37 cellular contexts compared by ENCODE assay signal in genomic region chr7:103983201-103983977, GRCh38. TPM values are rescaled to one million over a fixed set of nuclear protein-coding genes. Genes with fewer than 3 reads are reported as not detected.
"Had no signal": no experiment of that assay in that cellular context is flagged by ENCODE, and none has a peak within 500 bp of the region (broad histone marks: within the 10 kb centered on the region; RNA-seq: fewer than 3 reads in every experiment).

No MANE protein-coding gene starts in this region.

- H3K4me1 ChIP-seq: adrenal gland, body of pancreas, breast epithelium had no signal

- H3K9me3 ChIP-seq: adrenal gland, body of pancreas, breast epithelium had no signal

- H3K27me3 ChIP-seq: body of pancreas, brain microvascular endothelial cell had no signal

- DNase-seq: activated B cell treated with CpG ODN at 0.5 μM for 24 hours; activated CD4-positive, alpha-beta memory T cell treated with anti-CD3 and anti-CD28 coated beads for 36 hours; activated CD4-positive, alpha-beta T cell treated with anti-CD3 and anti-CD28 coated beads for 4 hours; activated CD4-positive, alpha-beta T cell treated with anti-CD3 and anti-CD28 coated beads, Interleukin-2, amount 10 ng/mL, durations not matched to agents 24 days and 14 days; activated CD4-positive, alpha-beta T cell treated with anti-CD3 and anti-CD28 coated beads, Interleukin-2, amount 50 U/mL, for 1 hour; activated CD4-positive, alpha-beta T cell treated with anti-CD3 and anti-CD28 coated beads, Interleukin-2, amount 50 U/mL, for 4 hours; activated CD4-positive, CD25-positive, alpha-beta regulatory T cell treated with anti-CD3 and anti-CD28 coated beads, Interleukin-2, amount 50 U/mL, for 72 hours; activated CD8-positive, alpha-beta memory T cell treated with anti-CD3 and anti-CD28 coated beads, Interleukin-2, amount 50 U/mL, for 4 hours; activated CD8-positive, alpha-beta T cell treated with anti-CD3 and anti-CD28 coated beads for 36 hours; activated effector memory CD4-positive, alpha-beta T cell treated with anti-CD3 and anti-CD28 coated beads, Interleukin-2, amount 50 U/mL, for 16 hours; activated gamma-delta T cell treated with Interleukin-2 at 50 U/mL for 16 hours; activated naive CD4-positive, alpha-beta T cell; activated naive CD4-positive, alpha-beta T cell treated with anti-CD3 and anti-CD28 coated beads for 36 hours; activated naive CD4-positive, alpha-beta T cell treated with anti-CD3 and anti-CD28 coated beads, Interleukin-2, amount 50 U/mL, for 16 hours; activated naive CD8-positive, alpha-beta T cell treated with anti-CD3 and anti-CD28 coated beads for 36 hours; activated T-cell treated with anti-CD3 and anti-CD28 coated beads for 4 hours; activated T-cell treated with anti-CD3 and anti-CD28 coated beads, Interleukin-2, amount 50 U/mL, for 1 hour; activated T-cell treated with anti-CD3 and anti-CD28 coated beads, Interleukin-2, amount 50 U/mL, for 4 hours; activated T-cell treated with anti-CD3 and anti-CD28 coated beads, Interleukin-2, amount 50 U/mL, for 72 hours; adrenal gland; amniotic stem cell; aorta; body of pancreas; brain microvascular endothelial cell; central memory CD4-positive, alpha-beta T cell; cerebellar nuclear complex; T-helper 1 cell; T-helper 2 cell; T-helper 9 cell had no signal

- H3K36me3 ChIP-seq: adrenal gland, brain microvascular endothelial cell, breast epithelium had no signal

- ATAC-seq: activated CD8-positive, alpha-beta T cell treated with anti-CD3 and anti-CD28 coated beads for 36 hours; activated naive CD4-positive, alpha-beta T cell treated with anti-CD3 and anti-CD28 coated beads, Interleukin-2, amount 50 U/mL, for 72 hours; activated T-cell treated with anti-CD3 and anti-CD28 coated beads, Interleukin-2, amount 50 U/mL, for 4 hours; activated T-cell treated with anti-CD3 and anti-CD28 coated beads, Interleukin-2, amount 50 U/mL, for 72 hours; activated T-helper 17 cell treated with anti-CD3 and anti-CD28 coated beads, Interleukin-2, amount 50 U/mL, for 72 hours; body of pancreas had no signal

- H3K27ac ChIP-seq: adrenal gland, body of pancreas, brain microvascular endothelial cell, breast epithelium, VCaP had no signal

- H3K4me3 ChIP-seq: adrenal gland, body of pancreas, breast epithelium had no signal

- FAIRE-seq: astrocyte, TTC549 had no signal

RNA-seq across cellular contexts. Expression of gene RELN, which starts 6.1 kb away (rescaled TPM):
- total RNA-seq: activated B cell treated with CpG ODN at 0.5 μM for 24 hours; activated CD4-positive, alpha-beta memory T cell treated with anti-CD3 and anti-CD28 coated beads for 36 hours; activated CD4-positive, alpha-beta T cell treated with anti-CD3 and anti-CD28 coated beads, Interleukin-2, amount 10 ng/mL, durations not matched to agents 24 days and 14 days; activated CD8-positive, alpha-beta memory T cell treated with anti-CD3 and anti-CD28 coated beads for 36 hours; activated CD8-positive, alpha-beta T cell treated with anti-CD3 and anti-CD28 coated beads for 36 hours; activated naive CD4-positive, alpha-beta T cell treated with anti-CD3 and anti-CD28 coated beads for 36 hours; activated naive CD4-positive, alpha-beta T cell treated with anti-CD3 and anti-CD28 coated beads, Interleukin-2, amount 50 U/mL, for 72 hours; activated naive CD8-positive, alpha-beta T cell treated with anti-CD3 and anti-CD28 coated beads for 36 hours; activated T-cell treated with anti-CD3 and anti-CD28 coated beads, Interleukin-2, amount 50 U/mL, for 72 hours; activated T-helper 1 cell treated with anti-CD3 and anti-CD28 coated beads, Interleukin-12 subunit alpha, Interleukin-12 subunit beta, Interleukin-2, Interleukin-4 antibody, amounts not matched to agents 30 ng/mL and 10 ng/mL and 1 ng/mL, durations not matched to agents 14 hours and 24 hours and 36 hours; activated T-helper 17 cell treated with anti-CD3 and anti-CD28 coated beads, Interleukin-2, amount 50 U/mL, for 72 hours had no signal
